8 cellular contexts compared by ENCODE assay signal in the genomic region with DNA sequence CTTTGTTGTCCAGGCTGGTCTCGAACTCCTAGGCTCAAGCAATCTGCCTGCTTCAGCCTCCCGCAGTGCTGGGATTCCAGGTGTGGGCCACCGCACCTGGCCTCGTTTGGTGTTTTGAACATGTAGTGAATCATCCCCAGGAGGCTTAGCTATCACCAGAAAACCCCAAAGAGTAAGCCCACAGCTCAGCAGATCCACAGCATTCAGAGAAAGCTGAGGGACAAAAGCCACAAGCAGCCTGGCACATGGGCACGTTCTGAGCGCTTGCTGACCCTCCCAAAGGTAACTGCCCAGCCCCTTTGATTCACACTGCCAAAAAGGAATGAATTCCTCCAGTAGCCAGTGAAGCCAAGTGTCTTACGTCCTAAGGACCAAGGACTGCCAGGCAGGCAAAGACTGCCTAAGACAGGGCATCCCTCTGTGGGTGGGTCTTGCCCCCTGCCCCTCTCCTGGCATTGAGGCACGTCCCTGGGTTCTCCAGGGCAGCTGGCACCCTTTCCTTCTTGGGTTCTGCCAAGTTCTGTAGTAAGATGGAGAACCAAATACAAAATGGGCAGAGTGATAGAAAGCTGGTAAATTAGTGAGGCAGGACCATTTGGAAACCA. TPM values are rescaled to one million over a fixed set of nuclear protein-coding genes. Genes with fewer than 3 reads are reported as not detected.
DNase-seq lines count a peak whose midpoint lies in the region; ATAC-seq, FAIRE-seq and TF ChIP-seq lines count a peak whose summit lies in the region.

No MANE protein-coding gene starts in this region.

- no peaks in the 10 kb centered on the region for H4K20me1 ChIP-seq in astrocyte (ENCODE audit: insufficient read depth, low read length)

- H3K27me3 ChIP-seq in AG04450 (ENCODE audit: control insufficient read depth, insufficient read depth, low read length) (no peaks in the 10 kb centered on the region), astrocyte (ENCODE audit: insufficient read depth, low read length) (no peaks in the 10 kb centered on the region)

- no peak for TF ChIP-seq CTCF in AG04450 (IDR thresholded peaks at IDR 0.05; ENCODE audit: low read depth, low read length)
- no peak for TF ChIP-seq CTCF in astrocyte (IDR thresholded peaks at IDR 0.05; ENCODE audit: insufficient read depth, low read depth, low read length)

- H3K9me3 ChIP-seq in AG04450 (ENCODE audit: control insufficient read depth, insufficient read depth, low read length), result peaks cover 5% of the 10 kb centered on the region; the same call in 1 of the 2 replicates
- H3K9me3 ChIP-seq in astrocyte (ENCODE audit: insufficient read depth, low read depth, low read length), result no peaks in the 10 kb centered on the region

- H3K79me2 ChIP-seq in astrocyte (ENCODE audit: insufficient read depth, low read length), result no peaks in the 10 kb centered on the region

- H3K9ac ChIP-seq in astrocyte (ENCODE audit: low read length), result peak overlapping the region; percentile 82

- H3K4me1 Mint-ChIP-seq in astrocyte (ENCODE audit: low read depth, unreplicated experiment) (peaks cover 47% of the 10 kb centered on the region), naive B cell (peaks cover 61 to 78% (median 68%) of the 10 kb centered on the region in 3 donors)

- H3K9me3 Mint-ChIP-seq in astrocyte (ENCODE audit: unreplicated experiment) (no peaks in the 10 kb centered on the region), naive B cell (no peaks in the 10 kb centered on the region)

- H3K4me1 ChIP-seq in astrocyte (ENCODE audit: insufficient read depth, low read length), result peaks cover 51% of the 10 kb centered on the region

- DNase-seq in AG04450 (ENCODE audit: low read depth, low spot score) (no peak), M059J (ENCODE audit: low read depth) (peak; percentile 44), astrocyte (ENCODE audit: low read depth) (no peak), naive B cell (no peak), cerebellar nuclear complex (lab: John Stamatoyannopoulos, UW) (no peak), DMS 273 treated with DMSO at 0.1 percent for 48 hours (lab: John Stamatoyannopoulos, UW) (no peak)

- peak overlapping the region; percentile 22 for H3K4me3 Mint-ChIP-seq in astrocyte (ENCODE audit: unreplicated experiment)
- H3K4me3 Mint-ChIP-seq in naive B cell, result peak overlapping the region; percentile 19 to 89 (median 76)

- CTCF ChIA-PET in AG04450 (lab: Charles Lee), result interaction anchor here (0.8 to 1.6 kb wide), 2 partner anchors 46 to 298 kb away, joined by 3 to 5 read pairs; no protein-coding TSS in a partner anchor

- H3K27ac ChIP-seq in AG04450 (ENCODE audit: low read depth, low read length) (peak overlapping the region; percentile 99), astrocyte (ENCODE audit: low read depth, low read length) (peak overlapping the region; percentile 95)

- peak overlapping the region; percentile 94 for H3K27ac Mint-ChIP-seq in astrocyte (ENCODE audit: unreplicated experiment)
- peak overlapping the region in 4 of 6 donors; percentile 88 to 92 (median 90) for H3K27ac Mint-ChIP-seq in naive B cell

- H3K27me3 Mint-ChIP-seq in astrocyte (ENCODE audit: low read depth, unreplicated experiment) (no peaks in the 10 kb centered on the region), naive B cell (no peaks in the 10 kb centered on the region)

- H3K4me3 ChIP-seq in AG04450 (ENCODE audit: low read depth, low read length) (peak overlapping the region; percentile 44), astrocyte (ENCODE audit: insufficient read depth, low read depth, low read length) (no peak overlapping the region)

- peak overlapping the region; percentile 81 for H3K4me2 ChIP-seq in astrocyte (ENCODE audit: low read length)

- H3K36me3 Mint-ChIP-seq in astrocyte (ENCODE audit: low read depth, unreplicated experiment), result peaks cover 2% of the 10 kb centered on the region
- H3K36me3 Mint-ChIP-seq in naive B cell, result peaks cover 4 to 22% of the 10 kb centered on the region in 2 donors

- POLR2A ChIA-PET in AG04450 (lab: Yijun Ruan, JAX), result interaction anchor here (0.6 to 2.0 kb wide), 4 partner anchors 15 to 111 kb away, joined by 4 to 17 read pairs (median 7); no protein-coding TSS in a partner anchor

- ATAC-seq in naive B cell (ENCODE audit: low read depth in 2 of 2) (no peak), GM19467 (IDR thresholded peaks at IDR 0.05; ENCODE audit: unreplicated experiment) (no peak), GM18519 (IDR thresholded peaks at IDR 0.05; ENCODE audit: low FRiP score, unreplicated experiment) (no peak)

- peak overlapping the region; percentile 33 for H2AFZ ChIP-seq in astrocyte (ENCODE audit: low read depth, low read length)

- H3K36me3 ChIP-seq in astrocyte (ENCODE audit: insufficient read depth, low read length), result no peaks in the 10 kb centered on the region

- FAIRE-seq in astrocyte (lab: Jason Lieb, UNC), result no peak

RNA-seq across cellular contexts. Expression of a gene that starts 31.7 kb away (rescaled TPM):
- polyA plus RNA-seq in AG04450 (2011; rRNA removed), result 4.7 and 5.3 TPM in 2 replicates
- 5.9 and 10.9 TPM in 2 replicates for polyA minus RNA-seq in AG04450 (2011; rRNA and poly(A)+ RNA removed)
- total RNA-seq in M059J (2014; rRNA removed; shearing (Covaris generic)), result 4.7 and 9.9 TPM in 2 replicates
- 10.8 and 11.4 TPM in 2 replicates for total RNA-seq in astrocyte
- 10 to 100 TPM; 35.4 to 69.2 (median 66.6) TPM for polyA plus RNA-seq in naive B cell (ENCODE audit: low read depth in 6 of 6)
